1 cellular context compared by ENCODE assay signal in genomic region chr11:34840736-34841386, GRCh38.
TF ChIP-seq lines count a peak whose summit lies in the region.

No MANE protein-coding gene starts in this region.

TF ChIP-seq in GM23338, 12 proteins besides CTCF, POLR2A, EP300 and RAD21 (continued from another document):
- TF ChIP-seq ZNF462 (CRISPR knock-in tag; IDR thresholded peaks at IDR 0.05) (0 out of 2 replicates have a peak, but pooled peaks have one; percentile 16), STAT1 (IDR thresholded peaks at IDR 0.05; ENCODE audit: unreplicated experiment) (no peak)
